ENCODE assay signal across 19 cellular contexts in the genomic region with DNA sequence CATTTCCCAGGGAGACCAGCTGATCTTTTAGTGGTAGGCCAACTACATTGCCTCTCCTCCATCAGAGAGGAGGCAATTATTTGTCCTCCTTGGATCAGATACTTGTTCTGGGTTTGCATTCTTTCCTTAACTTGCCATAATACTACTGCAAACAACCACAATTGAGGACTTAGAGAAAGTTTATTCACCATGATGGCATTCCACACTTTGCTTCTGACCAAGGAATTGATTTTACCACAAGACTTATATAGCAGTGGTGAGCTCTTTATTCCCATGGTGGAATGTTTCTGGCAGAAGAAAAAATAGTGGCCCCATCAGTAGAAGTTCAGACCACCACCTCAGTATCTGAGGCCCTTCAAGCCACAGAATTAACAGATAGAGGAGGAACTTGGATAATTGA.
"Had no signal": no experiment of that assay in that cellular context is flagged by ENCODE, and none has a peak within 500 bp of the region (broad histone marks: within the 10 kb centered on the region; RNA-seq: fewer than 3 reads in every experiment).

No MANE protein-coding gene starts in this region.

- H2AFZ ChIP-seq: parathyroid adenoma had no signal

- H3K27me3 ChIP-seq: dorsolateral prefrontal cortex, gastrocnemius medialis, neutrophil, right atrium auricular region, testis, tibial artery had no signal

- H3K4me3 ChIP-seq: dorsolateral prefrontal cortex, gastrocnemius medialis, lower lobe of right lung, prostate gland, right atrium auricular region, testis, tibial artery had no signal

- H3K4me1 ChIP-seq: gastrocnemius medialis, lower lobe of right lung, parathyroid adenoma, prostate gland, right atrium auricular region, testis, tibial artery had no signal

- H3K9me3 ChIP-seq: gastrocnemius medialis, lower lobe of right lung, neutrophil, prostate gland, right atrium auricular region, testis, tibial artery had no signal

- H3K79me2 ChIP-seq: parathyroid adenoma had no signal

- DNase-seq: cortex of kidney; dorsolateral prefrontal cortex; effector CD4-positive, alpha-beta T cell; foreskin fibroblast; gastrocnemius medialis; head of caudate nucleus; left ventricle myocardium superior; lower lobe of right lung; naive B cell; stimulated activated CD4-positive, alpha-beta T cell treated with anti-CD3 and anti-CD28 coated beads, Interleukin-2, amount 100 ng/mL, for 24 hours; stimulated activated CD4-positive, alpha-beta T cell treated with anti-CD3 and anti-CD28 coated beads, Interleukin-4, amount 100 ng/mL, for 24 hours; stimulated activated naive CD8-positive, alpha-beta T cell treated with anti-CD3 and anti-CD28 coated beads, Interleukin-15, Interleukin-2, amounts not matched to agents 100 U/mL and 50 U/mL, for 24 hours; substantia nigra; testis; tibial artery had no signal

- H3K36me3 ChIP-seq: gastrocnemius medialis, lower lobe of right lung, neutrophil, prostate gland, right atrium auricular region, tibial artery had no signal

- H3K27ac ChIP-seq: dorsolateral prefrontal cortex, gastrocnemius medialis, lower lobe of right lung, neutrophil, parathyroid adenoma, prostate gland, right atrium auricular region, testis, tibial artery had no signal

- H3K9ac ChIP-seq: parathyroid adenoma had no signal
